In genomic region chr2:120291464-120292311, GRCh38 we compare ENCODE assay signal across 11 cellular contexts. TPM values are rescaled to one million over a fixed set of nuclear protein-coding genes. Genes with fewer than 3 reads are reported as not detected.
DNase-seq lines count a peak whose midpoint lies in the region; ATAC-seq and TF ChIP-seq lines count a peak whose summit lies in the region.
"Had no signal": no experiment of that assay in that cellular context is flagged by ENCODE, and none has a peak within 500 bp of the region (broad histone marks: within the 10 kb centered on the region; RNA-seq: fewer than 3 reads in every experiment).

No MANE protein-coding gene starts in this region.

- peak overlapping the region; percentile 69 for H3K27ac Mint-ChIP-seq in stimulated activated memory B cell treated with anti-CD40 and anti-IgM and Interleukin-4, amounts not matched to agents 10 μg/mL and 1 μg/mL and 100 μg/mL, for 72 hours

- intact Hi-C loops in thyroid gland (cut with DNase I) = no loop called here

- H3K4me3 ChIP-seq in epithelial cell of esophagus (ENCODE audit: low read length) (no peak overlapping the region), thyroid gland (replicated peaks in 1 of 3) (no peak overlapping the region)

- H3K36me3 Mint-ChIP-seq in stimulated activated memory B cell treated with anti-CD40 and anti-IgM and Interleukin-4, amounts not matched to agents 10 μg/mL and 1 μg/mL and 100 μg/mL, for 72 hours = peaks cover 67% of the 10 kb centered on the region

- H3K27me3 ChIP-seq in thyroid gland = no peaks in the 10 kb centered on the region

- H3K27ac ChIP-seq in thyroid gland = no peak overlapping the region

- H3K4me1 Mint-ChIP-seq in stimulated activated memory B cell treated with anti-CD40 and anti-IgM and Interleukin-4, amounts not matched to agents 10 μg/mL and 1 μg/mL and 100 μg/mL, for 72 hours = peaks cover 51% of the 10 kb centered on the region

- WGBS in thyroid gland, 2 donors = 71 to 75% methylated on average over 4 of the region's 4 CpGs

- H3K9me3 ChIP-seq in thyroid gland = no peaks in the 10 kb centered on the region

- no peaks in the 10 kb centered on the region for H3K27me3 Mint-ChIP-seq in stimulated activated memory B cell treated with anti-CD40 and anti-IgM and Interleukin-4, amounts not matched to agents 10 μg/mL and 1 μg/mL and 100 μg/mL, for 72 hours

- H3K4me1 ChIP-seq in thyroid gland = peaks cover 0 to 6% of the 10 kb centered on the region in 2 donors

- peak; percentile 46 for ATAC-seq in SK-N-SH treated with all-trans-retinoic acid at 6 μM for 48 hours
- no peak for ATAC-seq in stimulated activated memory B cell treated with anti-CD40 and anti-IgM and Interleukin-4, amounts not matched to agents 10 μg/mL and 1 μg/mL and 100 μg/mL, for 72 hours

- no peaks in the 10 kb centered on the region for H3K9me3 Mint-ChIP-seq in stimulated activated memory B cell treated with anti-CD40 and anti-IgM and Interleukin-4, amounts not matched to agents 10 μg/mL and 1 μg/mL and 100 μg/mL, for 72 hours

- DNase-seq in NCI-H2196 (lab: John Stamatoyannopoulos, UW; ENCODE audit: unreplicated experiment) = peak; percentile 13
- DNase-seq in NCI-H2196 treated with DMSO at 0.1 percent for 48 hours (lab: John Stamatoyannopoulos, UW; ENCODE audit: unreplicated experiment) = no peak
- DNase-seq in epithelial cell of esophagus (ENCODE audit: low read depth) = peak; percentile 92
- DNase-seq in effector CD8-positive, alpha-beta T cell (lab: John Stamatoyannopoulos, UW) = no peak
- DNase-seq in thyroid gland = no peak
- DNase-seq in globus pallidus (ENCODE audit: low spot score) = no peak
- DNase-seq: 8988T; activated CD4-positive, alpha-beta T cell treated with anti-CD3 and anti-CD28 coated beads for 4 hours; anterior cingulate cortex had no signal

- H3K4me3 Mint-ChIP-seq in stimulated activated memory B cell treated with anti-CD40 and anti-IgM and Interleukin-4, amounts not matched to agents 10 μg/mL and 1 μg/mL and 100 μg/mL, for 72 hours = no peak overlapping the region

- peaks cover 16 to 18% of the 10 kb centered on the region in 2 donors for H3K36me3 ChIP-seq in thyroid gland

- TF ChIP-seq POLR2A in thyroid gland (IDR thresholded peaks at IDR 0.05) = no peak

- TF ChIP-seq CTCF in epithelial cell of esophagus (IDR thresholded peaks at IDR 0.05; ENCODE audit: insufficient read depth, low read depth, low read length, missing control alignments) = no peak
- TF ChIP-seq CTCF in thyroid gland (IDR thresholded peaks at IDR 0.05) = no peak

TF ChIP-seq in SK-N-SH treated with all-trans-retinoic acid at 6 μM for 48 hours, 23 proteins besides CTCF, POLR2A, EP300 and RAD21:
- TF ChIP-seq CREB5 (CRISPR knock-in tag; IDR thresholded peaks at IDR 0.05; ENCODE audit: low read depth) (no peak), GLIS3 (CRISPR knock-in tag; IDR thresholded peaks at IDR 0.05) (no peak), TSHZ2 (CRISPR knock-in tag; IDR thresholded peaks at IDR 0.05) (no peak), ZFP3 (CRISPR knock-in tag; IDR thresholded peaks at IDR 0.05) (no peak), TOX (CRISPR knock-in tag; IDR thresholded peaks at IDR 0.05; ENCODE audit: borderline replicate concordance) (no peak), BACH2 (CRISPR knock-in tag; IDR thresholded peaks at IDR 0.05; ENCODE audit: borderline replicate concordance) (no peak), ZC3H10 (CRISPR knock-in tag; IDR thresholded peaks at IDR 0.05) (no peak), RARB (CRISPR knock-in tag; IDR thresholded peaks at IDR 0.05) (no peak), CSRNP3 (CRISPR knock-in tag; IDR thresholded peaks at IDR 0.05) (no peak)
TF ChIP-seq in SK-N-SH treated with all-trans-retinoic acid at 6 μM for 48 hours: peak in this region for 0.

RNA-seq across cellular contexts. Expression of gene RALB, which starts 39.0 kb away (rescaled TPM):
- total RNA-seq in thyroid gland = 10 to 100 TPM; 39.7 to 64.2 (median 45.4) TPM

RNA-seq across cellular contexts. Expression of gene INHBB, which starts 54.2 kb away (rescaled TPM):
- total RNA-seq in thyroid gland = 10 to 100 TPM; 12.3 to 27.5 (median 23.6) TPM

Comparison
In these comparisons a context has a peak if more than half of its experiments do, and no peak if none do; other contexts are left out.
1. DNase-seq: peak in NCI-H2196 (single experiment) and epithelial cell of esophagus (single experiment); none in NCI-H2196 treated with DMSO at 0.1 percent for 48 hours (single experiment), effector CD8-positive, alpha-beta T cell (single experiment), thyroid gland (0 of 2) and globus pallidus (single experiment).